In the genomic region with DNA sequence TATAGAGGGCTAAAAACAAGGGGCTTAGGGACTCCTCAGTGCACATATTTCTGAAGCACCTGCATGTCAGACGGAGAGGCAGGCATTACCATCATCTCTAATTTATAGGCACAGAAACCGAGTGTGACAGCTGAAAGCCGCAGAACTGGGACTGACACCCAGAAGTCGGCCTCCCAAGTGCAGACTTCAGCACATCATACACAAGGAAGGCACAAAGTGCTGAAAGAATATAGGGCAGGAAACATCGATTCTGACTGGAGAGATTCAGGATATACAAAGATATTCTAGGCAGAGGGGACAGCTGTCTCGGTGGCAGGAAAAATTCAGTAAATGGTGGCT, we compare ENCODE assay signal across 2 cellular contexts.
TF ChIP-seq lines count a peak whose summit lies in the region.

No MANE protein-coding gene starts in this region.

TF ChIP-seq in SK-N-SH, 30 proteins besides CTCF, POLR2A, EP300 and RAD21 (continued from another document):
- TF ChIP-seq PBX3 (IDR thresholded peaks at IDR 0.05) (no peak), FOXM1 (IDR thresholded peaks at IDR 0.05; ENCODE audit: low read depth) (no peak), YY1 (IDR thresholded peaks at IDR 0.05; ENCODE audit: low read depth) (no peak), FOSL2 (IDR thresholded peaks at IDR 0.05; ENCODE audit: borderline replicate concordance, low read depth) (no peak), GATA2 (CRISPR knock-in tag; IDR thresholded peaks at IDR 0.05) (no peak), ELF1 (IDR thresholded peaks at IDR 0.05) (no peak), GABPA (IDR thresholded peaks at IDR 0.05; ENCODE audit: low read depth) (no peak), NRF1 (IDR thresholded peaks at IDR 0.05; ENCODE audit: low read depth, low read length) (no peak), TCF12 (IDR thresholded peaks at IDR 0.05) (no peak), IRF3 (IDR thresholded peaks at IDR 0.05; ENCODE audit: low read depth, low read length) (no peak), JUND (IDR thresholded peaks at IDR 0.05) (no peak)

TF ChIP-seq in SK-N-SH treated with all-trans-retinoic acid at 6 μM for 48 hours, 23 proteins besides CTCF, POLR2A, EP300 and RAD21 (continued from another document):
- TF ChIP-seq, protein P1, sequence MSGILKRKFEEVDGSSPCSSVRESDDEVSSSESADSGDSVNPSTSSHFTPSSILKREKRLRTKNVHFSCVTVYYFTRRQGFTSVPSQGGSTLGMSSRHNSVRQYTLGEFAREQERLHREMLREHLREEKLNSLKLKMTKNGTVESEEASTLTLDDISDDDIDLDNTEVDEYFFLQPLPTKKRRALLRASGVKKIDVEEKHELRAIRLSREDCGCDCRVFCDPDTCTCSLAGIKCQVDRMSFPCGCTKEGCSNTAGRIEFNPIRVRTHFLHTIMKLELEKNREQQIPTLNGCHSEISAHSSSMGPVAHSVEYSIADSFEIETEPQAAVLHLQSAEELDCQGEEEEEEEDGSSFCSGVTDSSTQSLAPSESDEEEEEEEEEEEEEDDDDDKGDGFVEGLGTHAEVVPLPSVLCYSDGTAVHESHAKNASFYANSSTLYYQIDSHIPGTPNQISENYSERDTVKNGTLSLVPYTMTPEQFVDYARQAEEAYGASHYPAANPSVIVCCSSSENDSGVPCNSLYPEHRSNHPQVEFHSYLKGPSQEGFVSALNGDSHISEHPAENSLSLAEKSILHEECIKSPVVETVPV (CRISPR knock-in tag; IDR thresholded peaks at IDR 0.05) = no peak
- TF ChIP-seq PATZ1 (CRISPR knock-in tag; IDR thresholded peaks at IDR 0.05; ENCODE audit: borderline replicate concordance) (no peak), CSDC2 (CRISPR knock-in tag; IDR thresholded peaks at IDR 0.05) (no peak), RARB (CRISPR knock-in tag; IDR thresholded peaks at IDR 0.05) (no peak), ZNF565 (CRISPR knock-in tag; conservative IDR thresholded peaks at IDR 0.05; ENCODE audit: low read depth) (no peak), ZNF8 (CRISPR knock-in tag; IDR thresholded peaks at IDR 0.05) (no peak), ZC3H10 (CRISPR knock-in tag; IDR thresholded peaks at IDR 0.05) (no peak), TCF4 (CRISPR knock-in tag; IDR thresholded peaks at IDR 0.05; ENCODE audit: borderline replicate concordance) (no peak), GLIS3 (CRISPR knock-in tag; IDR thresholded peaks at IDR 0.05) (no peak), OSR1 (CRISPR knock-in tag; IDR thresholded peaks at IDR 0.05) (no peak), ZNF70 (CRISPR knock-in tag; IDR thresholded peaks at IDR 0.05) (no peak)
- TF ChIP-seq, protein P2, sequence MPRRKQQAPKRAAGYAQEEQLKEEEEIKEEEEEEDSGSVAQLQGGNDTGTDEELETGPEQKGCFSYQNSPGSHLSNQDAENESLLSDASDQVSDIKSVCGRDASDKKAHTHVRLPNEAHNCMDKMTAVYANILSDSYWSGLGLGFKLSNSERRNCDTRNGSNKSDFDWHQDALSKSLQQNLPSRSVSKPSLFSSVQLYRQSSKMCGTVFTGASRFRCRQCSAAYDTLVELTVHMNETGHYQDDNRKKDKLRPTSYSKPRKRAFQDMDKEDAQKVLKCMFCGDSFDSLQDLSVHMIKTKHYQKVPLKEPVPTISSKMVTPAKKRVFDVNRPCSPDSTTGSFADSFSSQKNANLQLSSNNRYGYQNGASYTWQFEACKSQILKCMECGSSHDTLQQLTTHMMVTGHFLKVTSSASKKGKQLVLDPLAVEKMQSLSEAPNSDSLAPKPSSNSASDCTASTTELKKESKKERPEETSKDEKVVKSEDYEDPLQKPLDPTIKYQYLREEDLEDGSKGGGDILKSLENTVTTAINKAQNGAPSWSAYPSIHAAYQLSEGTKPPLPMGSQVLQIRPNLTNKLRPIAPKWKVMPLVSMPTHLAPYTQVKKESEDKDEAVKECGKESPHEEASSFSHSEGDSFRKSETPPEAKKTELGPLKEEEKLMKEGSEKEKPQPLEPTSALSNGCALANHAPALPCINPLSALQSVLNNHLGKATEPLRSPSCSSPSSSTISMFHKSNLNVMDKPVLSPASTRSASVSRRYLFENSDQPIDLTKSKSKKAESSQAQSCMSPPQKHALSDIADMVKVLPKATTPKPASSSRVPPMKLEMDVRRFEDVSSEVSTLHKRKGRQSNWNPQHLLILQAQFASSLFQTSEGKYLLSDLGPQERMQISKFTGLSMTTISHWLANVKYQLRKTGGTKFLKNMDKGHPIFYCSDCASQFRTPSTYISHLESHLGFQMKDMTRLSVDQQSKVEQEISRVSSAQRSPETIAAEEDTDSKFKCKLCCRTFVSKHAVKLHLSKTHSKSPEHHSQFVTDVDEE (CRISPR knock-in tag; IDR thresholded peaks at IDR 0.05) = no peak
